In the genomic region with DNA sequence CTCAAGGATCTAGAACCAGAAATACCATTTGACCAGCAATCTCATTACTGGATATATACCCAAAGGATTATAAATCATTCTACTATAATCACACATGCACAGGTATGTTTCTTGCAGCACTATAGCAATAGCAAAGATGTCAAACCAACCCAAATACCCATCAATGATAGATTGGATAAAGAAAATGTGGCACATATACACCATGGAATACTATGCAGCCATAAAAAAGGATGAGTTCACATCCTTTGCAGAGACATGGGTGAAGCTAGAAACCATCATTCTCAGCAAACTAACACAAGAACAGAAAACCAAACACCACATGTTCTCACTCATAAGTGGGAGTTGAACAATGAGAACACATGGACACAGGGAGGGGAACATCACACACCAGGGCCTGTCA, we compare ENCODE assay signal across 1 cellular context. TPM values are rescaled to one million over a fixed set of nuclear protein-coding genes. Genes with fewer than 3 reads are reported as not detected.
"Had no signal": no experiment of that assay in that cellular context is flagged by ENCODE, and none has a peak within 500 bp of the region (broad histone marks: within the 10 kb centered on the region; RNA-seq: fewer than 3 reads in every experiment).

No MANE protein-coding gene starts in this region.

RNA-seq across cellular contexts. Expression of a gene that starts 33.2 kb away (rescaled TPM):
- total RNA-seq: OCI-LY7 had no signal
